In the genomic region with DNA sequence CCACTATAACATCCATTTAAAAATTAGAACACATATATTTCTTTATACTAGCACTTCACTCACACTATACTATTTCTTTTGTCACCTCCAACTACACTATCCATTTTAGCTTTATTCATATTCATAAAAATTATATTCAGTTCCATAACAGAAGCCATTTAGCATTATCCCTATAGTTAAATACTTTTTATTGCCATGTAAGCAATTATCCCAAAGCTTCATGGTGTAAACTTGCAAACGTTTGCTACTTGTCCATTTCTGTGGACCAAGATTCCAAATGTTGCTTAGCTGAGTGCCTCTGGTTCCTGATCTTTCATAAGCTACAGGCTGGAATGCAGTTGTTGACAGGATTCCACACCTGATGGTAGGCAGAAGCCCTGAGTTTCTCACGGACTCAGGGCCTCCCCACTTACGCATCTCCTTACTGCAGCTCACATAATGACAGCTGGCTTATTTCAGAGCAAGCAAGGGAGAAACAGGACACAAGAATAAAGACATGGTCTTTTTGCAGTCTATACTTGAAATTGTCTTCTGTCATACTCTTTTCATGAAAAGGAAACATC, we compare ENCODE assay signal across 18 cellular contexts.
DNase-seq lines count a peak whose midpoint lies in the region; ATAC-seq and TF ChIP-seq lines count a peak whose summit lies in the region.
"Had no signal": no experiment of that assay in that cellular context is flagged by ENCODE, and none has a peak within 500 bp of the region (broad histone marks: within the 10 kb centered on the region; RNA-seq: fewer than 3 reads in every experiment).

No MANE protein-coding gene starts in this region.

- no peak overlapping the region for H3K4me2 ChIP-seq in IMR-90 (ENCODE audit: low read depth, low read length)
- H3K4me2 ChIP-seq in neuronal stem cell (ENCODE audit: insufficient read depth, low read length, poor library complexity, severe bottlenecking), result peak overlapping the region; percentile 14

- H3K27ac ChIP-seq in cardiac muscle cell (peak overlapping the region; percentile 39), IMR-90 (ENCODE audit: insufficient read depth, low read length) (no peak overlapping the region), neuronal stem cell (replicated peaks; ENCODE audit: low read length) (no peak overlapping the region)
- H3K27ac ChIP-seq: GM23248 had no signal

- H3K79me1 ChIP-seq in IMR-90 (ENCODE audit: low read depth in 1 of 2, low read length in 2 of 2), result no peaks in the 10 kb centered on the region
- H3K79me1 ChIP-seq in neuronal stem cell (ENCODE audit: low read depth, low read length), result no peaks in the 10 kb centered on the region

- TF ChIP-seq RAD21 in IMR-90 (IDR thresholded peaks at IDR 0.05; ENCODE audit: low read length), result no peak

- no TSS peak for BruUV-seq in IMR-90 (replicated peaks; lab: Mats Ljungman, UMichigan)

- no peak overlapping the region for H3K18ac ChIP-seq in IMR-90 (ENCODE audit: low read depth, low read length)
- no peak overlapping the region for H3K18ac ChIP-seq in neuronal stem cell (ENCODE audit: low read length)

- H2BK12ac ChIP-seq in neuronal stem cell (ENCODE audit: low read length), result no peak overlapping the region

- H4K8ac ChIP-seq in IMR-90 (ENCODE audit: low read depth in 2 of 2, low read length in 2 of 2) (no peak overlapping the region), neuronal stem cell (ENCODE audit: low read depth, low read length) (no peak overlapping the region)

- H3K14ac ChIP-seq in IMR-90 (replicated peaks; ENCODE audit: low read depth, low read length) (no peak overlapping the region), neuronal stem cell (ENCODE audit: low read length) (no peak overlapping the region)

- no CpG with 5 or more reads among the region's 3 CpGs for WGBS in IMR-90 (ENCODE audit: extremely low coverage in 2 of 2, insufficient read length in 1 of 2), 2 experiments
- WGBS in neuronal stem cell (ENCODE audit: extremely low coverage in 2 of 2, insufficient read length in 2 of 2, insufficient replicate concordance in 1 of 2), 2 donors, result no CpG with 5 or more reads among the region's 3 CpGs

- H3K36me3 ChIP-seq in cardiac muscle cell (no peaks in the 10 kb centered on the region), IMR-90 (ENCODE audit: control insufficient read depth, insufficient read depth, low read length) (no peaks in the 10 kb centered on the region), neuronal stem cell (replicated peaks in 1 of 2; ENCODE audit: control insufficient read depth in 2 of 2, insufficient read depth in 2 of 2, low read length in 2 of 2) (no peaks in the 10 kb centered on the region)

- CTCF ChIA-PET in IMR-90 (lab: Yijun Ruan, JAX), result no interaction called here

- POLR2A ChIA-PET in IMR-90 (lab: Charles Lee; ENCODE audit: unreplicated experiment), result no interaction called here

- intact Hi-C loops in left ventricle myocardium superior (cut with micrococcal nuclease), result no loop called here
- intact Hi-C loops in IMR-90 (cut with micrococcal nuclease), result no loop called here

- no peak overlapping the region for H3K56ac ChIP-seq in IMR-90 (ENCODE audit: extremely low read depth, insufficient read depth, low read length)

- H3K9ac ChIP-seq in IMR-90 (ENCODE audit: low read depth, low read length) (no peak overlapping the region), neuronal stem cell (ENCODE audit: low read depth, low read length, poor library complexity) (no peak overlapping the region)
- H3K9ac ChIP-seq: GM23248 had no signal

- no peak overlapping the region for H2BK15ac ChIP-seq in IMR-90 (ENCODE audit: low read depth, low read length)
- no peak overlapping the region for H2BK15ac ChIP-seq in neuronal stem cell (ENCODE audit: low read length)

- H3K27me3 ChIP-seq in cardiac muscle cell (no peaks in the 10 kb centered on the region), IMR-90 (ENCODE audit: control insufficient read depth, insufficient read depth, low read length) (no peaks in the 10 kb centered on the region), neuronal stem cell (ENCODE audit: control insufficient read depth in 3 of 3, insufficient read depth in 3 of 3, low read depth in 1 of 3, low read length in 3 of 3) (no peaks in the 10 kb centered on the region)

- dilution Hi-C loops in IMR-90 (cut with HindIII; ENCODE audit: low sequenced_read_pairs, unreplicated experiment), result no loop called here

- no peak overlapping the region for H2AK5ac ChIP-seq in IMR-90 (ENCODE audit: low read depth, low read length)
- no peak overlapping the region for H2AK5ac ChIP-seq in neuronal stem cell (ENCODE audit: low read depth, low read length)

- H3K4me1 ChIP-seq in cardiac muscle cell (ENCODE audit: low read depth) (no peaks in the 10 kb centered on the region), IMR-90 (ENCODE audit: control insufficient read depth, insufficient read depth, low read length) (no peaks in the 10 kb centered on the region), neuronal stem cell (ENCODE audit: control insufficient read depth in 2 of 2, insufficient read depth in 1 of 2, low read depth in 1 of 2, low read length in 2 of 2) (no peaks in the 10 kb centered on the region)

- no peak overlapping the region for H3K4ac ChIP-seq in IMR-90 (ENCODE audit: low read depth, low read length)
- H3K4ac ChIP-seq in neuronal stem cell (ENCODE audit: low read length), result no peak overlapping the region

- H3K9me1 ChIP-seq in IMR-90 (ENCODE audit: insufficient read depth, low read length), result no peaks in the 10 kb centered on the region

- in situ Hi-C loops in IMR-90 (cut with MboI; ENCODE audit: low sequenced_read_pairs), result no loop called here

- H3K23ac ChIP-seq in IMR-90 (ENCODE audit: low read depth, low read length), result no peak overlapping the region
- H3K23ac ChIP-seq in neuronal stem cell (ENCODE audit: low read depth, low read length, poor library complexity), result no peak overlapping the region

- H4K91ac ChIP-seq in IMR-90 (ENCODE audit: insufficient read depth, low read depth, low read length) (no peak overlapping the region), neuronal stem cell (ENCODE audit: low read depth, low read length, poor library complexity) (no peak overlapping the region)

- H2BK20ac ChIP-seq in IMR-90 (ENCODE audit: low read depth, low read length), result no peak overlapping the region

- H2BK120ac ChIP-seq in IMR-90 (ENCODE audit: low read depth, low read length), result no peak overlapping the region
- H2BK120ac ChIP-seq in neuronal stem cell (ENCODE audit: low read depth, low read length), result no peak overlapping the region

- no peak overlapping the region for H2AFZ ChIP-seq in IMR-90 (replicated peaks; ENCODE audit: low read length, poor library complexity)
- peak overlapping the region; percentile 49 for H2AFZ ChIP-seq in neuronal stem cell (ENCODE audit: low read length)
- H2AFZ ChIP-seq: GM23248 had no signal

- ATAC-seq in left ventricle myocardium superior (no peak), IMR-90 (ENCODE audit: low read depth) (no peak), HG02798 (IDR thresholded peaks at IDR 0.05; ENCODE audit: poor library complexity, unreplicated experiment) (no peak), HG03039 (IDR thresholded peaks at IDR 0.05; ENCODE audit: unreplicated experiment) (no peak)
- ATAC-seq: HCT116 had no signal

- H3K4me3 ChIP-seq in cardiac muscle cell, result no peak overlapping the region
- H3K4me3 ChIP-seq in IMR-90 (ENCODE audit: insufficient read depth, low read depth, low read length), result no peak overlapping the region
- no peak overlapping the region for H3K4me3 ChIP-seq in neuronal stem cell (ENCODE audit: low read length in 2 of 2)
- H3K4me3 ChIP-seq: GM23248 had no signal

- TF ChIP-seq CTCF in cardiac muscle cell (IDR thresholded peaks at IDR 0.05; ENCODE audit: low read depth, low read length) (no peak), IMR-90 (conservative IDR thresholded peaks at IDR 0.05; ENCODE audit: low read depth, low read length) (no peak)

- H3K9me3 ChIP-seq in cardiac muscle cell (ENCODE audit: low read depth) (peaks cover 2% of the 10 kb centered on the region), IMR-90 (ENCODE audit: control insufficient read depth, insufficient read depth, low read length) (peaks cover 2% of the 10 kb centered on the region; the same call in 1 of the 2 replicates), neuronal stem cell (replicated peaks in 1 of 2; ENCODE audit: control insufficient read depth in 2 of 2, insufficient read depth in 1 of 2, low read depth in 1 of 2, low read length in 2 of 2) (peaks cover 2% of the 10 kb centered on the region in 2 donors)

- H2BK5ac ChIP-seq in IMR-90 (ENCODE audit: low read depth, low read length, poor library complexity, severe bottlenecking), result no peak overlapping the region
- H2BK5ac ChIP-seq in neuronal stem cell (ENCODE audit: low read length), result no peak overlapping the region

- H2AK9ac ChIP-seq in IMR-90 (replicated peaks; ENCODE audit: low read depth, low read length, poor library complexity), result no peak overlapping the region

- H4K5ac ChIP-seq in IMR-90 (ENCODE audit: low read depth, low read length), result no peak overlapping the region

- no peaks in the 10 kb centered on the region for H4K20me1 ChIP-seq in IMR-90 (ENCODE audit: insufficient read depth, low read length)

- TF ChIP-seq POLR2A in IMR-90 (IDR thresholded peaks at IDR 0.05; ENCODE audit: low read depth, low read length), result no peak

- DNase-seq in cardiac muscle cell (ENCODE audit: low read depth in 1 of 2, low spot score in 1 of 2) (peak in 1 of 2 donors; percentile 68), left ventricle myocardium superior (no peak), IMR-90 (no peak), amniotic epithelial cell (ENCODE audit: low read depth) (peak; percentile 5), neuronal stem cell (ENCODE audit: low spot score) (no peak)
- DNase-seq: 8988T; C1 segment of cervical spinal cord; Calu3; CD4-positive, alpha-beta memory T cell; COR-L47; DMS53; DMS79 treated with DMSO at 0.1 percent for 48 hours; GF-D8; GM23248; H9 had no signal

TF ChIP-seq in IMR-90, 13 proteins besides CTCF, POLR2A, EP300 and RAD21:
- TF ChIP-seq CEBPB (IDR thresholded peaks at IDR 0.05; ENCODE audit: low read depth, low read length) (no peak), MAFK (IDR thresholded peaks at IDR 0.05; ENCODE audit: low read depth, low read length) (peak; percentile 70)
